Comparison of ENCODE assay signal across 1 cellular context in the genomic region with DNA sequence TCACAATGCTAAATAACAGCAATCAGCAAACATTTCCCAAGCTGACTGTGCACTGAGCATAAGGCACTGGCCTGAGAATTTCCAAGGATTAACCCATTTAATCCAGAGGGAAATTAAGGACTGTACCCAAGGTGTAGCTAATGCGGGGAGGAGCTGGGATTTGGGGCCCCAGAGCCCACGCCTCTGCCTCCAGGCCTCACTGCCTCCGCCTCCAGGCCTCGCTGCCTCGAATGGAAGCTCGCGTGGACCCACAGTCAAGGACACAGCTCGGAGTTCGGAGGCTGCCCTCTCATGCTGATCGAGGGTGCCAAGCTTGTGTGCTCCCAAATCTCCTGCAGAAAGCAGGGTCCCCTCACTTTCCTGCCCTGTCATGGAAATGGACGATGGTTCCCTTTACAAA.
TF ChIP-seq lines count a peak whose summit lies in the region.

No MANE protein-coding gene starts in this region.

TF ChIP-seq in H1, 55 proteins besides CTCF, POLR2A, EP300 and RAD21 (continued from another document):
- TF ChIP-seq, protein P1, sequence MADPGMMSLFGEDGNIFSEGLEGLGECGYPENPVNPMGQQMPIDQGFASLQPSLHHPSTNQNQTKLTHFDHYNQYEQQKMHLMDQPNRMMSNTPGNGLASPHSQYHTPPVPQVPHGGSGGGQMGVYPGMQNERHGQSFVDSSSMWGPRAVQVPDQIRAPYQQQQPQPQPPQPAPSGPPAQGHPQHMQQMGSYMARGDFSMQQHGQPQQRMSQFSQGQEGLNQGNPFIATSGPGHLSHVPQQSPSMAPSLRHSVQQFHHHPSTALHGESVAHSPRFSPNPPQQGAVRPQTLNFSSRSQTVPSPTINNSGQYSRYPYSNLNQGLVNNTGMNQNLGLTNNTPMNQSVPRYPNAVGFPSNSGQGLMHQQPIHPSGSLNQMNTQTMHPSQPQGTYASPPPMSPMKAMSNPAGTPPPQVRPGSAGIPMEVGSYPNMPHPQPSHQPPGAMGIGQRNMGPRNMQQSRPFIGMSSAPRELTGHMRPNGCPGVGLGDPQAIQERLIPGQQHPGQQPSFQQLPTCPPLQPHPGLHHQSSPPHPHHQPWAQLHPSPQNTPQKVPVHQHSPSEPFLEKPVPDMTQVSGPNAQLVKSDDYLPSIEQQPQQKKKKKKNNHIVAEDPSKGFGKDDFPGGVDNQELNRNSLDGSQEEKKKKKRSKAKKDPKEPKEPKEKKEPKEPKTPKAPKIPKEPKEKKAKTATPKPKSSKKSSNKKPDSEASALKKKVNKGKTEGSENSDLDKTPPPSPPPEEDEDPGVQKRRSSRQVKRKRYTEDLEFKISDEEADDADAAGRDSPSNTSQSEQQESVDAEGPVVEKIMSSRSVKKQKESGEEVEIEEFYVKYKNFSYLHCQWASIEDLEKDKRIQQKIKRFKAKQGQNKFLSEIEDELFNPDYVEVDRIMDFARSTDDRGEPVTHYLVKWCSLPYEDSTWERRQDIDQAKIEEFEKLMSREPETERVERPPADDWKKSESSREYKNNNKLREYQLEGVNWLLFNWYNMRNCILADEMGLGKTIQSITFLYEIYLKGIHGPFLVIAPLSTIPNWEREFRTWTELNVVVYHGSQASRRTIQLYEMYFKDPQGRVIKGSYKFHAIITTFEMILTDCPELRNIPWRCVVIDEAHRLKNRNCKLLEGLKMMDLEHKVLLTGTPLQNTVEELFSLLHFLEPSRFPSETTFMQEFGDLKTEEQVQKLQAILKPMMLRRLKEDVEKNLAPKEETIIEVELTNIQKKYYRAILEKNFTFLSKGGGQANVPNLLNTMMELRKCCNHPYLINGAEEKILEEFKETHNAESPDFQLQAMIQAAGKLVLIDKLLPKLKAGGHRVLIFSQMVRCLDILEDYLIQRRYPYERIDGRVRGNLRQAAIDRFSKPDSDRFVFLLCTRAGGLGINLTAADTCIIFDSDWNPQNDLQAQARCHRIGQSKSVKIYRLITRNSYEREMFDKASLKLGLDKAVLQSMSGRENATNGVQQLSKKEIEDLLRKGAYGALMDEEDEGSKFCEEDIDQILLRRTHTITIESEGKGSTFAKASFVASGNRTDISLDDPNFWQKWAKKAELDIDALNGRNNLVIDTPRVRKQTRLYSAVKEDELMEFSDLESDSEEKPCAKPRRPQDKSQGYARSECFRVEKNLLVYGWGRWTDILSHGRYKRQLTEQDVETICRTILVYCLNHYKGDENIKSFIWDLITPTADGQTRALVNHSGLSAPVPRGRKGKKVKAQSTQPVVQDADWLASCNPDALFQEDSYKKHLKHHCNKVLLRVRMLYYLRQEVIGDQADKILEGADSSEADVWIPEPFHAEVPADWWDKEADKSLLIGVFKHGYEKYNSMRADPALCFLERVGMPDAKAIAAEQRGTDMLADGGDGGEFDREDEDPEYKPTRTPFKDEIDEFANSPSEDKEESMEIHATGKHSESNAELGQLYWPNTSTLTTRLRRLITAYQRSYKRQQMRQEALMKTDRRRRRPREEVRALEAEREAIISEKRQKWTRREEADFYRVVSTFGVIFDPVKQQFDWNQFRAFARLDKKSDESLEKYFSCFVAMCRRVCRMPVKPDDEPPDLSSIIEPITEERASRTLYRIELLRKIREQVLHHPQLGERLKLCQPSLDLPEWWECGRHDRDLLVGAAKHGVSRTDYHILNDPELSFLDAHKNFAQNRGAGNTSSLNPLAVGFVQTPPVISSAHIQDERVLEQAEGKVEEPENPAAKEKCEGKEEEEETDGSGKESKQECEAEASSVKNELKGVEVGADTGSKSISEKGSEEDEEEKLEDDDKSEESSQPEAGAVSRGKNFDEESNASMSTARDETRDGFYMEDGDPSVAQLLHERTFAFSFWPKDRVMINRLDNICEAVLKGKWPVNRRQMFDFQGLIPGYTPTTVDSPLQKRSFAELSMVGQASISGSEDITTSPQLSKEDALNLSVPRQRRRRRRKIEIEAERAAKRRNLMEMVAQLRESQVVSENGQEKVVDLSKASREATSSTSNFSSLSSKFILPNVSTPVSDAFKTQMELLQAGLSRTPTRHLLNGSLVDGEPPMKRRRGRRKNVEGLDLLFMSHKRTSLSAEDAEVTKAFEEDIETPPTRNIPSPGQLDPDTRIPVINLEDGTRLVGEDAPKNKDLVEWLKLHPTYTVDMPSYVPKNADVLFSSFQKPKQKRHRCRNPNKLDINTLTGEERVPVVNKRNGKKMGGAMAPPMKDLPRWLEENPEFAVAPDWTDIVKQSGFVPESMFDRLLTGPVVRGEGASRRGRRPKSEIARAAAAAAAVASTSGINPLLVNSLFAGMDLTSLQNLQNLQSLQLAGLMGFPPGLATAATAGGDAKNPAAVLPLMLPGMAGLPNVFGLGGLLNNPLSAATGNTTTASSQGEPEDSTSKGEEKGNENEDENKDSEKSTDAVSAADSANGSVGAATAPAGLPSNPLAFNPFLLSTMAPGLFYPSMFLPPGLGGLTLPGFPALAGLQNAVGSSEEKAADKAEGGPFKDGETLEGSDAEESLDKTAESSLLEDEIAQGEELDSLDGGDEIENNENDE (IDR thresholded peaks at IDR 0.05; ENCODE audit: insufficient replicate concordance, low read length) = no peak
